In genomic region chr9:93820667-93821306, GRCh38 we compare ENCODE assay signal across 16 cellular contexts.
A peak's percentile ranks its signal among the peaks of the same experiment; 100 is the strongest.
DNase-seq lines count a peak whose midpoint lies in the region; FAIRE-seq and TF ChIP-seq lines count a peak whose summit lies in the region.
"Had no signal": no experiment of that assay in that cellular context is flagged by ENCODE, and none has a peak within 500 bp of the region (broad histone marks: within the 10 kb centered on the region; RNA-seq: fewer than 3 reads in every experiment).

No MANE protein-coding gene starts in this region.

- no peak overlapping the region for H4K91ac ChIP-seq in neuronal stem cell (ENCODE audit: low read depth, low read length, poor library complexity)

- no peak overlapping the region for H3K14ac ChIP-seq in neuronal stem cell (ENCODE audit: low read length)

- no CpG with 5 or more reads among the region's 6 CpGs for WGBS in neuronal stem cell (ENCODE audit: extremely low coverage in 2 of 2, insufficient read length in 2 of 2, insufficient replicate concordance in 1 of 2), 2 donors
- WGBS in small intestine, 3 donors, result 18 to 48% (median 30%) methylated on average over 6 of the region's 6 CpGs

- H2BK12ac ChIP-seq in neuronal stem cell (ENCODE audit: low read length), result no peak overlapping the region

- H2AFZ ChIP-seq in neuronal stem cell (ENCODE audit: low read length), result no peak overlapping the region

- no peak overlapping the region for H3K4ac ChIP-seq in neuronal stem cell (ENCODE audit: low read length)

- H2BK15ac ChIP-seq in neuronal stem cell (ENCODE audit: low read length), result no peak overlapping the region

- FAIRE-seq in H54 (lab: Jason Lieb, UNC) (no peak), small intestine (lab: Jason Lieb, UNC) (no peak)
- FAIRE-seq: islet of Langerhans had no signal

- H3K4me3 ChIP-seq in neuronal stem cell (ENCODE audit: low read length in 2 of 2) (no peak overlapping the region), coronary artery (no peak overlapping the region), small intestine (ENCODE audit: low read depth in 1 of 2, low read length in 2 of 2) (no peak overlapping the region)
- H3K4me3 ChIP-seq: mucosa of descending colon, vagina had no signal

- H2BK5ac ChIP-seq in neuronal stem cell (ENCODE audit: low read length), result peak overlapping the region; percentile 7

- H3K79me1 ChIP-seq in neuronal stem cell (ENCODE audit: low read depth, low read length), result no peaks in the 10 kb centered on the region

- no peak for TF ChIP-seq POLR2A in H54 (IDR thresholded peaks at IDR 0.05; ENCODE audit: low read depth, low read length)

- H3K27me3 ChIP-seq in neuronal stem cell (ENCODE audit: control insufficient read depth in 3 of 3, insufficient read depth in 3 of 3, low read depth in 1 of 3, low read length in 3 of 3) (no peaks in the 10 kb centered on the region), small intestine (ENCODE audit: control insufficient read depth in 2 of 2, insufficient read depth in 2 of 2, low read length in 2 of 2) (peaks cover 0 to 5% of the 10 kb centered on the region in 2 donors)
- H3K27me3 ChIP-seq: vagina had no signal

- H2AK5ac ChIP-seq in neuronal stem cell (ENCODE audit: low read depth, low read length), result peak overlapping the region; percentile 2

- H3K27ac ChIP-seq in neuronal stem cell (replicated peaks; ENCODE audit: low read length) (no peak overlapping the region), coronary artery (no peak overlapping the region), small intestine (ENCODE audit: low read depth in 1 of 2, low read length in 1 of 2) (no peak overlapping the region)
- H3K27ac ChIP-seq: vagina had no signal

- no peaks in the 10 kb centered on the region for H3K36me3 ChIP-seq in neuronal stem cell (replicated peaks in 1 of 2; ENCODE audit: control insufficient read depth in 2 of 2, insufficient read depth in 2 of 2, low read length in 2 of 2)
- no peaks in the 10 kb centered on the region for H3K36me3 ChIP-seq in small intestine (ENCODE audit: control insufficient read depth in 2 of 2, insufficient read depth in 2 of 2, low read length in 2 of 2)
- H3K36me3 ChIP-seq: vagina had no signal

- DNase-seq in NCI-H82 (lab: John Stamatoyannopoulos, UW) (peak; percentile 48), NCI-H82 treated with DMSO at 0.1 percent for 48 hours (lab: John Stamatoyannopoulos, UW; ENCODE audit: unreplicated experiment) (no peak), H54 (ENCODE audit: insufficient read length, low spot score) (peak; percentile 50), SW480 (ENCODE audit: low spot score) (peak; percentile 21), neuronal stem cell (ENCODE audit: low spot score) (no peak), coronary artery (ENCODE audit: low spot score) (no peak), small intestine (no peak)
- no peak for DNase-seq in activated CD4-positive, alpha-beta T cell treated with anti-CD3 and anti-CD28 coated beads, Interleukin-2, amount 50 U/mL, for 4 hours
- DNase-seq: activated CD4-positive, alpha-beta T cell treated with anti-CD3 and anti-CD28 coated beads, Interleukin-2, amount 10 ng/mL, durations not matched to agents 24 days and 14 days; anterior cingulate cortex; foreskin fibroblast; KG1; mucosa of descending colon; NCI-H2029 had no signal

- no peak overlapping the region for H4K8ac ChIP-seq in neuronal stem cell (ENCODE audit: low read depth, low read length)

- no peak overlapping the region for H3K9ac ChIP-seq in neuronal stem cell (ENCODE audit: low read depth, low read length, poor library complexity)

- H3K4me2 ChIP-seq in neuronal stem cell (ENCODE audit: insufficient read depth, low read length, poor library complexity, severe bottlenecking), result no peak overlapping the region

- H3K4me1 ChIP-seq in neuronal stem cell (ENCODE audit: control insufficient read depth in 2 of 2, insufficient read depth in 1 of 2, low read depth in 1 of 2, low read length in 2 of 2) (no peaks in the 10 kb centered on the region), small intestine (ENCODE audit: control insufficient read depth in 2 of 2, insufficient read depth in 1 of 2, low read depth in 1 of 2, low read length in 1 of 2) (no peaks in the 10 kb centered on the region)
- H3K4me1 ChIP-seq: vagina had no signal

- H3K9me3 ChIP-seq in neuronal stem cell (replicated peaks in 1 of 2; ENCODE audit: control insufficient read depth in 2 of 2, insufficient read depth in 1 of 2, low read depth in 1 of 2, low read length in 2 of 2), result peaks cover 0 to 8% of the 10 kb centered on the region in 2 donors
- no peaks in the 10 kb centered on the region for H3K9me3 ChIP-seq in small intestine (ENCODE audit: control insufficient read depth, low read depth)
- H3K9me3 ChIP-seq: mucosa of descending colon, vagina had no signal

- H3K18ac ChIP-seq in neuronal stem cell (ENCODE audit: low read length), result no peak overlapping the region

- H2BK120ac ChIP-seq in neuronal stem cell (ENCODE audit: low read depth, low read length), result no peak overlapping the region

- no peak for TF ChIP-seq CTCF in coronary artery (IDR thresholded peaks at IDR 0.05)

- H3K23ac ChIP-seq in neuronal stem cell (ENCODE audit: low read depth, low read length, poor library complexity), result no peak overlapping the region

Comparison
In these comparisons a context has a peak if more than half of its experiments do, and no peak if none do; other contexts are left out.
1. DNase-seq: peak in NCI-H82 (single experiment), H54 (single experiment) and SW480 (single experiment); none in NCI-H82 treated with DMSO at 0.1 percent for 48 hours (single experiment), neuronal stem cell (single experiment), coronary artery (single experiment), activated CD4-positive, alpha-beta T cell treated with anti-CD3 and anti-CD28 coated beads, Interleukin-2, amount 50 U/mL, for 4 hours (0 of 2) and small intestine (single experiment).